In the genomic region with DNA sequence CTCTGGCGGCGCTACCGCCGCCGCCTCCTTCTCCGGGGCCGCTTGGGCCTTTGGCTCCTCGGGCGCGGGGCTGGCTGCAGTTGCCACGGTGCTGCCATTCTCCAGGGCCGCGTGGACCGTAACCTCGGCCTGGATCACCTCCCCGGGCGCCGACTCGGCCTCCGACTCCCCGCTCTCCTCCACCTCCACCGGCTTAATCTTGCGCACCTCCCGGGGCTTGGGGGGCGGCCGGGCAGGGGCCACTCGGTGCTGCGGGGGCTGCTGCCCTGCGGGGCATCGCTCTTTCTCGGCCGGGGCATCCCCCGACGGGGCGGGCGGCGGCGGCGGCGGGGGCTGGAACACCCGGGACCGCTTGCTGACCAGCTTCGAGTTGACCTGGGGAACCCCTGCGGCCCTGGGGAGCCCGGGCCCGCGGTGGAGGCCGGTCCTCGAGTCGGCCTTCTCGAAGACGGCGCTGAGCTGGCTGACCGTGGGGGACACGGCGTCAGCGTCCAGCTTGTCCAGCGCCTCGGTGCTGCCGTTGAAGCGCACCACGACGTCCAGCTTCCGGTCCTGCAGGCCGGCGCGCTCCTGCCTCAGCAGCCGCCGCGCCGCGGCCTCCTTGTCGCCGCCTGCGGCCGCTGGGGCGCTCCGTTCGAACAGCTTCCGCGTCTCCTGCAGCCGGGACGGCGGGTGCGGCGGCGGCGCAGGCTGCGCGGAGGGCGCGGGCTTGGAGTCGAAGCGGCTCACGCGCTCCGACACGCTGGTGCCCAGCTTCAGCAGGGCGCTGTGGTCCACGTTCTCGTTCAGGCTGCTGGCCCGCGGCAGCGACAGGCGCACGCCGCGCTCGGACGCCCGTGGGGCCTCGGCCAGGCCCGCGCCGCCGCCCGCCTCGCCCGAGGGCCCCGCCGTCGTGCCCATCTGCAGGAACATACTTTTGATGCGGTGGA, we compare ENCODE assay signal across 8 cellular contexts. TPM values are rescaled to one million over a fixed set of nuclear protein-coding genes. Genes with fewer than 3 reads are reported as not detected.
DNase-seq lines count a peak whose midpoint lies in the region; ATAC-seq and TF ChIP-seq lines count a peak whose summit lies in the region.

No MANE protein-coding gene starts in this region.

- H3K27ac Mint-ChIP-seq in GM23338 = no peak overlapping the region
- H3K27ac Mint-ChIP-seq in activated naive CD8-positive, alpha-beta T cell treated with anti-CD3 and anti-CD28 coated beads, Interleukin-2, amount 50 U/mL, for 24 hours = peak overlapping the region; percentile 89

- H3K4me3 ChIP-seq in GM23338 = peak overlapping the region; percentile 87
- H3K4me3 ChIP-seq in rectal smooth muscle tissue (ENCODE audit: low read length) = peak overlapping the region; percentile 81

- DNase-seq in ACHN (peak; percentile 69), GM23338 (ENCODE audit: low spot score) (peak; percentile 78), RKO (ENCODE audit: low spot score) (peak; percentile 74), left ventricle myocardium superior (peak; percentile 80)
- peak; percentile 65 for DNase-seq in activated naive CD8-positive, alpha-beta T cell treated with anti-CD3 and anti-CD28 coated beads, Interleukin-2, amount 50 U/mL, for 24 hours

- peak overlapping the region; percentile 94 for H3K4me2 ChIP-seq in GM23338

- H3F3A ChIP-seq in GM23338 (replicated peaks; ENCODE audit: low read depth) = peaks cover 5% of the 10 kb centered on the region; the same call in 1 of the 2 replicates

- no peaks in the 10 kb centered on the region for H4K20me1 ChIP-seq in GM23338 (replicated peaks; ENCODE audit: insufficient read depth)

- intact Hi-C loops in left ventricle myocardium superior (cut with micrococcal nuclease) = no loop called here

- H3K9me3 Mint-ChIP-seq in GM23338 = no peaks in the 10 kb centered on the region
- no peaks in the 10 kb centered on the region for H3K9me3 Mint-ChIP-seq in activated naive CD8-positive, alpha-beta T cell treated with anti-CD3 and anti-CD28 coated beads, Interleukin-2, amount 50 U/mL, for 24 hours

- peaks cover 30% of the 10 kb centered on the region for H3K27me3 ChIP-seq in GM23338 (ENCODE audit: insufficient read depth)
- H3K27me3 ChIP-seq in rectal smooth muscle tissue (ENCODE audit: control insufficient read depth, insufficient read depth, low read length) = no peaks in the 10 kb centered on the region

- in situ Hi-C loops in ACHN (cut with HindIII; ENCODE audit: low pct_ligation_motif_present, low pct_unique_long_range_greater_than_20kb, low sequenced_read_pairs) = no loop called here

- no peaks in the 10 kb centered on the region for H3K9me2 ChIP-seq in GM23338 (ENCODE audit: insufficient read depth)

- H3K4me1 Mint-ChIP-seq in GM23338 = peaks cover 41% of the 10 kb centered on the region
- peaks cover 50% of the 10 kb centered on the region for H3K4me1 Mint-ChIP-seq in activated naive CD8-positive, alpha-beta T cell treated with anti-CD3 and anti-CD28 coated beads, Interleukin-2, amount 50 U/mL, for 24 hours

- no peaks in the 10 kb centered on the region for H3K79me2 ChIP-seq in GM23338 (replicated peaks; ENCODE audit: insufficient read depth)

- peak; percentile 2; the same call in 2 of the 3 replicates for ATAC-seq in GM23338
- no peak for ATAC-seq in activated naive CD8-positive, alpha-beta T cell treated with anti-CD3 and anti-CD28 coated beads, Interleukin-2, amount 50 U/mL, for 24 hours
- peak; percentile 3 for ATAC-seq in left ventricle myocardium superior
- no peak for ATAC-seq in HG03457 (IDR thresholded peaks at IDR 0.05; ENCODE audit: unreplicated experiment)
- ATAC-seq in GM19324 (IDR thresholded peaks at IDR 0.05; ENCODE audit: low FRiP score, unreplicated experiment) = no peak

- H3K9ac ChIP-seq in rectal smooth muscle tissue (ENCODE audit: low read length) = peak overlapping the region; percentile 27

- H3K36me3 ChIP-seq in GM23338 (ENCODE audit: insufficient read depth) (no peaks in the 10 kb centered on the region), rectal smooth muscle tissue (ENCODE audit: control insufficient read depth, insufficient read depth, low read length) (peaks cover 6% of the 10 kb centered on the region)

- peaks cover 31% of the 10 kb centered on the region for H3K27me3 Mint-ChIP-seq in GM23338 (ENCODE audit: insufficient read depth, low read depth, poor library complexity)
- H3K27me3 Mint-ChIP-seq in activated naive CD8-positive, alpha-beta T cell treated with anti-CD3 and anti-CD28 coated beads, Interleukin-2, amount 50 U/mL, for 24 hours = no peaks in the 10 kb centered on the region

- H3K4me3 Mint-ChIP-seq in GM23338 = peak overlapping the region; percentile 82
- peak overlapping the region; percentile 93 for H3K4me3 Mint-ChIP-seq in activated naive CD8-positive, alpha-beta T cell treated with anti-CD3 and anti-CD28 coated beads, Interleukin-2, amount 50 U/mL, for 24 hours

- peaks cover 1% of the 10 kb centered on the region; the same call in 1 of the 3 replicates for H3K36me3 Mint-ChIP-seq in GM23338 (ENCODE audit: low read depth)
- H3K36me3 Mint-ChIP-seq in activated naive CD8-positive, alpha-beta T cell treated with anti-CD3 and anti-CD28 coated beads, Interleukin-2, amount 50 U/mL, for 24 hours (ENCODE audit: low read depth) = peaks cover 11% of the 10 kb centered on the region

- no peak overlapping the region for H2AFZ ChIP-seq in GM23338

- H3K27ac ChIP-seq in GM23338 (ENCODE audit: low read depth) (no peak overlapping the region), rectal smooth muscle tissue (ENCODE audit: low read depth, low read length) (peak overlapping the region; percentile 69)

- H3K4me1 ChIP-seq in GM23338 (ENCODE audit: insufficient read depth) (peaks cover 28% of the 10 kb centered on the region), rectal smooth muscle tissue (ENCODE audit: control insufficient read depth, insufficient read depth, low read length) (peaks cover 21% of the 10 kb centered on the region)

- TF ChIP-seq CTCF in GM23338 (conservative IDR thresholded peaks at IDR 0.05; ENCODE audit: low read depth in 2 of 2) = no peak

TF ChIP-seq in GM23338, 12 proteins besides CTCF, POLR2A, EP300 and RAD21:
- TF ChIP-seq EZH2 (IDR thresholded peaks at IDR 0.05; ENCODE audit: low read depth, unreplicated experiment) = peak; percentile 80
- TF ChIP-seq ZNF331 (CRISPR knock-in tag; IDR thresholded peaks at IDR 0.05; ENCODE audit: low read depth) = no peak
- TF ChIP-seq STAT1 (IDR thresholded peaks at IDR 0.05; ENCODE audit: unreplicated experiment) = no peak
- no peak for TF ChIP-seq JUNB (IDR thresholded peaks at IDR 0.05; ENCODE audit: unreplicated experiment)
- TF ChIP-seq, protein P1, sequence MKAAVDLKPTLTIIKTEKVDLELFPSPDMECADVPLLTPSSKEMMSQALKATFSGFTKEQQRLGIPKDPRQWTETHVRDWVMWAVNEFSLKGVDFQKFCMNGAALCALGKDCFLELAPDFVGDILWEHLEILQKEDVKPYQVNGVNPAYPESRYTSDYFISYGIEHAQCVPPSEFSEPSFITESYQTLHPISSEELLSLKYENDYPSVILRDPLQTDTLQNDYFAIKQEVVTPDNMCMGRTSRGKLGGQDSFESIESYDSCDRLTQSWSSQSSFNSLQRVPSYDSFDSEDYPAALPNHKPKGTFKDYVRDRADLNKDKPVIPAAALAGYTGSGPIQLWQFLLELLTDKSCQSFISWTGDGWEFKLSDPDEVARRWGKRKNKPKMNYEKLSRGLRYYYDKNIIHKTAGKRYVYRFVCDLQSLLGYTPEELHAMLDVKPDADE (IDR thresholded peaks at IDR 0.05) = no peak
- no peak for TF ChIP-seq ZNF114 (CRISPR knock-in tag; IDR thresholded peaks at IDR 0.05)
- no peak for TF ChIP-seq EZH2phosphoT487 (IDR thresholded peaks at IDR 0.05; ENCODE audit: unreplicated experiment)
- TF ChIP-seq POLR2AphosphoS5 (IDR thresholded peaks at IDR 0.05; ENCODE audit: low read depth) = no peak

RNA-seq across cellular contexts. Expression of a gene that starts 0.8 kb away (rescaled TPM):
- 10.1 and 10.5 TPM in 2 replicates for total RNA-seq in GM23338 (2014; rRNA removed; shearing (Covaris generic))
- polyA plus RNA-seq in GM23338 (2016; fragmentation: Nextera tagmentation; extraction: Ambion mirVana) = 1.9 and 2.1 TPM in 2 replicates
- 37.6 TPM for total RNA-seq in left ventricle myocardium superior

RNA-seq across cellular contexts. Expression of a gene that starts 16.1 kb away (rescaled TPM):
- total RNA-seq in GM23338 (2014; rRNA removed; shearing (Covaris generic)) = not detected in 2 replicates
- 0.19 TPM in 1 of 2 replicates, not detected in the other for polyA plus RNA-seq in GM23338 (2016; fragmentation: Nextera tagmentation; extraction: Ambion mirVana)
- 155 TPM for total RNA-seq in left ventricle myocardium superior

RNA-seq across cellular contexts. Expression of a gene that starts 19.7 kb away (rescaled TPM):
- total RNA-seq in GM23338 (2014; rRNA removed; shearing (Covaris generic)) = 1.3 and 4.7 TPM in 2 replicates
- 0.70 and 0.97 TPM in 2 replicates for polyA plus RNA-seq in GM23338 (2016; fragmentation: Nextera tagmentation; extraction: Ambion mirVana)
- 1.2 TPM for total RNA-seq in left ventricle myocardium superior

RNA-seq across cellular contexts. Expression of a gene that starts 51.7 kb away (rescaled TPM):
- total RNA-seq in GM23338 (2014; rRNA removed; shearing (Covaris generic)) = 27.9 and 34.3 TPM in 2 replicates
- 21.2 and 22.4 TPM in 2 replicates for polyA plus RNA-seq in GM23338 (2016; fragmentation: Nextera tagmentation; extraction: Ambion mirVana)
- 26.8 TPM for total RNA-seq in left ventricle myocardium superior

RNA-seq across cellular contexts. Expression of a gene that starts 54.5 kb away (rescaled TPM):
- 11.4 and 15.9 TPM in 2 replicates for total RNA-seq in GM23338 (2014; rRNA removed; shearing (Covaris generic))
- polyA plus RNA-seq in GM23338 (2016; fragmentation: Nextera tagmentation; extraction: Ambion mirVana) = 12.0 and 13.2 TPM in 2 replicates
- 277 TPM for total RNA-seq in left ventricle myocardium superior

Comparison
In these comparisons a context has a peak if more than half of its experiments do, and no peak if none do; other contexts are left out.
1. ATAC-seq: peak in GM23338 (single experiment) and left ventricle myocardium superior (single experiment); none in activated naive CD8-positive, alpha-beta T cell treated with anti-CD3 and anti-CD28 coated beads, Interleukin-2, amount 50 U/mL, for 24 hours (single experiment), HG03457 (single experiment) and GM19324 (single experiment).
2. RNA of a gene that starts 16.1 kb away (total RNA-seq): 155 TPM in left ventricle myocardium superior (single experiment); not detected in GM23338; every median in the first group is over 100 times any median in the second.
3. Peak in every context shown above with its lines, with median percentiles within 50 percentile points of each other: DNase-seq.